In the genomic region with DNA sequence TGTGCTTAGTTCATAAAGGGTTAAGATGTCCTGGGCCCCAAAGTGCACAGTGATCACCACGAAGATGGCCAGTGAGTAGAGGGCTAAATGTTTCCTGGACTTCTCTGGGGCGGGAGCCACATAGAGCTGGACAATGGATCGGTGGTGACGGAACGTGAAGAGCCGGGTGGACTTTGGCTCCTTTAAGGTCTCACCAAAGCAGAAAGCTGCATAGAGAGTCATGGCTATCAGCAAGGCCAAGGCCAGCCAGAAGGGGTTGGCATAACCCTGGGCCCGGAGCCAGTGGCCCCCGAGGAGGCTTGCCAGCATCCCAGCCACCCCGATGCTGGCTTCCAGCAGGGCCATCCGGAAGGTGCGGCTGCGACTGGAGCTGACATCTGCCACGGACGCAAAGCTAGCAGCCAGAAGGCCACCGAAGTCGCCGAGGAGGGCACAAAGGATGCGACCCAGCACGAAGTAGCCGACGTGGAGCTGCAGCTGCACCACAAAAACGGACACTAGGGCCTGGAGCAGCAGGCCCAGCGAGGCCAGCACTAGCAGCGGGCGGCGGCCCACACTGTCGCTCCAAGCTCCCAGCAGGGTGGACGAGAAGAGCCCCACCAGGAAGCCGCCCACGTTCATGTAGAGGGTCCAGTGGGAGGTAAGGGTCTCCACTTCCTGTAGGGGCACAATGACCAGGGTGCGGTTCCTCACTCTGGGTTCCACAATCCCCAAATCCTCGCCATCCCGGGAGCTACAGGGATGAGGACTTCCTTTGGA, we compare ENCODE assay signal across 7 cellular contexts. TPM values are rescaled to one million over a fixed set of nuclear protein-coding genes. Genes with fewer than 3 reads are reported as not detected.
A peak's percentile ranks its signal among the peaks of the same experiment; 100 is the strongest.
DNase-seq lines count a peak whose midpoint lies in the region; ATAC-seq and TF ChIP-seq lines count a peak whose summit lies in the region.
"Had no signal": no experiment of that assay in that cellular context is flagged by ENCODE, and none has a peak within 500 bp of the region (broad histone marks: within the 10 kb centered on the region; RNA-seq: fewer than 3 reads in every experiment).

No MANE protein-coding gene starts in this region.

- no peaks in the 10 kb centered on the region for H3K9me3 Mint-ChIP-seq in activated CD4-positive, alpha-beta T cell treated with anti-CD3 and anti-CD28 coated beads for 36 hours (ENCODE audit: low read depth)

- H3K4me3 Mint-ChIP-seq in activated CD4-positive, alpha-beta T cell treated with anti-CD3 and anti-CD28 coated beads for 36 hours, result peak overlapping the region; percentile 71

- intact Hi-C loops in activated CD4-positive, alpha-beta T cell treated with anti-CD3 and anti-CD28 coated beads for 36 hours (cut with DNase I, micrococcal nuclease), result loop anchor here in 1 of 2 experiments (5.0 kb wide), 1 partner anchor 48 kb away; the partner anchor contains the start of gene POLDIP2

- peak overlapping the region; percentile 71 for H3K4me3 ChIP-seq in fibroblast of villous mesenchyme (ENCODE audit: low read depth, low read length)

- no peaks in the 10 kb centered on the region for H3K36me3 Mint-ChIP-seq in activated CD4-positive, alpha-beta T cell treated with anti-CD3 and anti-CD28 coated beads for 36 hours (ENCODE audit: low read depth)

- CTCF ChIA-PET in activated CD4-positive, alpha-beta T cell treated with anti-CD3 and anti-CD28 coated beads for 36 hours (lab: Charles Lee), result interaction anchor here (0.6 to 4.1 kb wide), 5 partner anchors 9 to 384 kb away, joined by 3 to 26 read pairs (median 4); no protein-coding TSS in a partner anchor

- peaks cover 14% of the 10 kb centered on the region for H3K4me1 Mint-ChIP-seq in activated CD4-positive, alpha-beta T cell treated with anti-CD3 and anti-CD28 coated beads for 36 hours

- peaks cover 8% of the 10 kb centered on the region for H3K27me3 Mint-ChIP-seq in activated CD4-positive, alpha-beta T cell treated with anti-CD3 and anti-CD28 coated beads for 36 hours

- peak overlapping the region; percentile 33 for H3K27ac ChIP-seq in temporal lobe (ENCODE audit: low read depth, low read length)
- H3K27ac ChIP-seq: epithelial cell of prostate had no signal

- peak overlapping the region; percentile 19 for H3K27ac Mint-ChIP-seq in activated CD4-positive, alpha-beta T cell treated with anti-CD3 and anti-CD28 coated beads for 36 hours

- no peak for DNase-seq in activated CD4-positive, alpha-beta T cell treated with anti-CD3 and anti-CD28 coated beads for 36 hours
- no peak for DNase-seq in activated CD4-positive, alpha-beta T cell treated with anti-CD3 and anti-CD28 coated beads for 1 hour
- DNase-seq in fibroblast of villous mesenchyme (ENCODE audit: low read depth) (no peak), SIG-M5 (lab: John Stamatoyannopoulos, UW) (no peak)

- no peak for ATAC-seq in activated CD4-positive, alpha-beta T cell treated with anti-CD3 and anti-CD28 coated beads for 36 hours
- no peak for ATAC-seq in HG03135 (IDR thresholded peaks at IDR 0.05; ENCODE audit: unreplicated experiment)

- POLR2A ChIA-PET in activated CD4-positive, alpha-beta T cell treated with anti-CD3 and anti-CD28 coated beads for 36 hours (lab: Charles Lee), result interaction anchor here (0.6 to 1.0 kb wide), 2 partner anchors 14 to 1004 kb away, joined by 6 to 7 read pairs; no protein-coding TSS in a partner anchor

- no peak for TF ChIP-seq CTCF in fibroblast of villous mesenchyme (IDR thresholded peaks at IDR 0.05; ENCODE audit: insufficient read depth, low read depth, low read length)

RNA-seq across cellular contexts. Expression of gene SLC46A1, which starts 1.0 kb away (rescaled TPM):
- 1 to 10 TPM; 3.0 to 4.0 TPM for total RNA-seq in activated CD4-positive, alpha-beta T cell treated with anti-CD3 and anti-CD28 coated beads for 36 hours
- 8.4 and 9.5 TPM in 2 replicates for total RNA-seq in fibroblast of villous mesenchyme
- total RNA-seq in temporal lobe, result 10.8 TPM

RNA-seq across cellular contexts. Expression of gene SARM1, which starts 33.5 kb away (rescaled TPM):
- 10 to 100 TPM; 18.1 to 21.9 TPM for total RNA-seq in activated CD4-positive, alpha-beta T cell treated with anti-CD3 and anti-CD28 coated beads for 36 hours
- 12.9 and 16.4 TPM in 2 replicates for total RNA-seq in fibroblast of villous mesenchyme
- 18.9 TPM for total RNA-seq in temporal lobe

RNA-seq across cellular contexts. Expression of gene VTN, which starts 34.9 kb away (rescaled TPM):
- under 1 TPM in 1 of 2 experiments, not detected in 1; 0.21 TPM for total RNA-seq in activated CD4-positive, alpha-beta T cell treated with anti-CD3 and anti-CD28 coated beads for 36 hours
- total RNA-seq in fibroblast of villous mesenchyme, result 5.2 and 10.0 TPM in 2 replicates
- total RNA-seq in temporal lobe, result 0.25 TPM

RNA-seq across cellular contexts. Expression of gene SEBOX, which starts 40.0 kb away (rescaled TPM):
- total RNA-seq in activated CD4-positive, alpha-beta T cell treated with anti-CD3 and anti-CD28 coated beads for 36 hours, result not detected
- not detected in 2 replicates for total RNA-seq in fibroblast of villous mesenchyme
- not detected for total RNA-seq in temporal lobe

RNA-seq across cellular contexts. Expression of gene POLDIP2, which starts 47.7 kb away (rescaled TPM):
- 10 to 100 TPM; 84.9 to 98.4 TPM for total RNA-seq in activated CD4-positive, alpha-beta T cell treated with anti-CD3 and anti-CD28 coated beads for 36 hours
- 85.5 and 88.9 TPM in 2 replicates for total RNA-seq in fibroblast of villous mesenchyme
- 34.9 TPM for total RNA-seq in temporal lobe
